8 cellular contexts compared by ENCODE assay signal in genomic region chr22:41301085-41302015, GRCh38. TPM values are rescaled to one million over a fixed set of nuclear protein-coding genes. Genes with fewer than 3 reads are reported as not detected.
DNase-seq lines count a peak whose midpoint lies in the region; ATAC-seq and TF ChIP-seq lines count a peak whose summit lies in the region.

Gene ZC3H7B (plus strand): TSS chr22:41301525. CDS start chr22:41320661, 19,136 bp downstream.

- CTCF ChIA-PET in activated CD8-positive, alpha-beta T cell treated with anti-CD3 and anti-CD28 coated beads for 36 hours (lab: Charles Lee): interaction anchor here (0.7 to 3.0 kb wide), 8 partner anchors 11 to 379 kb away, joined by 3 to 12 read pairs (median 5); partner anchors contain the start of genes ACO2, PHF5A, RANGAP1 and TEF

- H3K36me3 Mint-ChIP-seq in CD14-positive monocyte: peaks cover 7 to 15% of the 10 kb centered on the region in 2 donors
- peaks cover 13% of the 10 kb centered on the region for H3K36me3 Mint-ChIP-seq in activated CD8-positive, alpha-beta T cell treated with anti-CD3 and anti-CD28 coated beads for 36 hours (ENCODE audit: low read depth)

- ATAC-seq in GM19328 (IDR thresholded peaks at IDR 0.05; ENCODE audit: unreplicated experiment) (peak; percentile 77), HG03469 (IDR thresholded peaks at IDR 0.05; ENCODE audit: unreplicated experiment) (peak; percentile 57), lung (ENCODE audit: insufficient read depth, low FRiP score) (peak; percentile 94)
- peak; percentile 96 for ATAC-seq in activated CD8-positive, alpha-beta T cell treated with anti-CD3 and anti-CD28 coated beads for 36 hours

- H3K4me1 ChIP-seq in ectodermal cell (ENCODE audit: control insufficient read depth, insufficient read depth, low read length): peaks cover 13% of the 10 kb centered on the region
- H3K4me1 ChIP-seq in lung (ENCODE audit: control insufficient read depth in 2 of 2, insufficient read depth in 2 of 2, low read length in 2 of 2): peaks cover 4 to 8% of the 10 kb centered on the region in 2 donors

- intact Hi-C loops in CD14-positive monocyte (cut with micrococcal nuclease): no loop called here
- intact Hi-C loops in activated CD8-positive, alpha-beta T cell treated with anti-CD3 and anti-CD28 coated beads for 36 hours (cut with micrococcal nuclease): no loop called here

- H3K36me3 ChIP-seq in ectodermal cell (ENCODE audit: control insufficient read depth, insufficient read depth, low read length) (no peaks in the 10 kb centered on the region), lung (ENCODE audit: control insufficient read depth in 2 of 2, insufficient read depth in 2 of 2, low read length in 2 of 2) (no peaks in the 10 kb centered on the region)

- H3K9me3 ChIP-seq in ectodermal cell (ENCODE audit: control insufficient read depth, low read length) (no peaks in the 10 kb centered on the region), lung (ENCODE audit: control insufficient read depth in 2 of 2, insufficient read depth in 1 of 2, low read length in 1 of 2) (no peaks in the 10 kb centered on the region)

- H3K27ac Mint-ChIP-seq in CD14-positive monocyte: peak within 1 kb of the TSS in 6 of 7 donors; percentile 3 to 80 (median 57)
- H3K27ac Mint-ChIP-seq in activated CD8-positive, alpha-beta T cell treated with anti-CD3 and anti-CD28 coated beads for 36 hours: peak within 1 kb of the TSS; percentile 84

- peaks cover 0 to 3% (median 1%) of the 10 kb centered on the region in 3 donors for H3K27me3 Mint-ChIP-seq in CD14-positive monocyte (ENCODE audit: low read depth in 3 of 3)
- H3K27me3 Mint-ChIP-seq in activated CD8-positive, alpha-beta T cell treated with anti-CD3 and anti-CD28 coated beads for 36 hours: no peaks in the 10 kb centered on the region

- peaks cover 0 to 3% (median 0%) of the 10 kb centered on the region in 7 donors for H3K9me3 Mint-ChIP-seq in CD14-positive monocyte
- H3K9me3 Mint-ChIP-seq in activated CD8-positive, alpha-beta T cell treated with anti-CD3 and anti-CD28 coated beads for 36 hours: no peaks in the 10 kb centered on the region

- peak within 1 kb of the TSS; percentile 78 to 85 for H3K4me3 Mint-ChIP-seq in CD14-positive monocyte
- H3K4me3 Mint-ChIP-seq in activated CD8-positive, alpha-beta T cell treated with anti-CD3 and anti-CD28 coated beads for 36 hours: peak within 1 kb of the TSS; percentile 77

- H3K27me3 ChIP-seq in ectodermal cell (ENCODE audit: control insufficient read depth, insufficient read depth, low read length, poor library complexity, severe bottlenecking) (no peaks in the 10 kb centered on the region), lung (ENCODE audit: control insufficient read depth, insufficient read depth) (no peaks in the 10 kb centered on the region)

- TF ChIP-seq CTCF in CD14-positive monocyte (IDR thresholded peaks at IDR 0.05) (no peak), lung (IDR thresholded peaks at IDR 0.05; ENCODE audit: control extremely low read depth, extremely low read depth) (peak; percentile 44)
- peak; percentile 50 for TF ChIP-seq CTCF in activated CD8-positive, alpha-beta T cell treated with anti-CD3 and anti-CD28 coated beads for 36 hours (IDR thresholded peaks at IDR 0.05)

- POLR2A ChIA-PET in activated CD8-positive, alpha-beta T cell treated with anti-CD3 and anti-CD28 coated beads for 36 hours (lab: Charles Lee): interaction anchor here (0.6 to 1.7 kb wide), 9 partner anchors 8 to 350 kb away, joined by 3 to 32 read pairs (median 4); partner anchors contain the start of genes ACO2, PHF5A, RANGAP1 and RBX1

- H3K4me1 Mint-ChIP-seq in CD14-positive monocyte: peaks cover 30% of the 10 kb centered on the region
- H3K4me1 Mint-ChIP-seq in activated CD8-positive, alpha-beta T cell treated with anti-CD3 and anti-CD28 coated beads for 36 hours (ENCODE audit: low read depth): peaks cover 36% of the 10 kb centered on the region

- H3K27ac ChIP-seq in ectodermal cell (ENCODE audit: insufficient read depth, low read depth, low read length, poor library complexity, severe bottlenecking): peak within 1 kb of the TSS; percentile 26
- H3K27ac ChIP-seq in lung (ENCODE audit: low read depth in 1 of 2, low read length in 1 of 2): peak within 1 kb of the TSS; percentile 89 to 91

- H3K4me3 ChIP-seq in ectodermal cell (ENCODE audit: insufficient read depth, low read depth, low read length) (peak within 1 kb of the TSS; percentile 86), lung (peak within 1 kb of the TSS; percentile 87)

- DNase-seq in CD14-positive monocyte (ENCODE audit: low spot score) (peak; percentile 79), NCI-H748 treated with DMSO at 0.1 percent for 48 hours (lab: John Stamatoyannopoulos, UW) (peak; percentile 63), lung (ENCODE audit: low spot score) (peak; percentile 79)
- DNase-seq in activated CD8-positive, alpha-beta T cell treated with anti-CD3 and anti-CD28 coated beads for 36 hours: peak; percentile 87
- peak; percentile 68 to 81 (median 79) for DNase-seq in stimulated activated CD4-positive, alpha-beta T cell treated with anti-CD3 and anti-CD28 coated beads, TNF-alpha, amount 100 ng/mL, for 4 hours (ENCODE audit: low read depth in 3 of 3)

- 0 to 1% methylated on average over 69 to 72 of the region's 74 CpGs for WGBS in ectodermal cell, 2 experiments
- 0% methylated on average over 67 to 74 of the region's 74 CpGs for WGBS in lung, 2 donors

RNA-seq across cellular contexts. Expression of gene ZC3H7B, which starts in this region (rescaled TPM):
- under 1 TPM; 0.31 to 0.49 TPM for polyA plus RNA-seq in CD14-positive monocyte
- total RNA-seq in activated CD8-positive, alpha-beta T cell treated with anti-CD3 and anti-CD28 coated beads for 36 hours: 10 to 100 TPM; 46.1 to 47.9 TPM
- 69.3 TPM for polyA plus RNA-seq in ectodermal cell (2013, experiment 1 of 4)
- 66.1 TPM for polyA plus RNA-seq in ectodermal cell (2013, experiment 2 of 4)
- polyA plus RNA-seq in ectodermal cell (2013, experiment 3 of 4): 44.7 TPM
- polyA plus RNA-seq in ectodermal cell (2013, experiment 4 of 4): 49.9 TPM
- 10 to 100 TPM; 32.0 to 55.8 TPM for total RNA-seq in lung
- polyA plus RNA-seq in lung: 10 to 100 TPM; 31.5 to 36.6 TPM

Comparison
In these comparisons a context has a peak if more than half of its experiments do, and no peak if none do; other contexts are left out.
1. Peak in every context shown above with its lines: DNase-seq, ATAC-seq, H3K4me3 ChIP-seq and H3K27ac ChIP-seq.
2. RNA of gene ZC3H7B (polyA plus RNA-seq): 31.5 to 36.6 TPM in lung; 0.31 to 0.49 TPM in CD14-positive monocyte; every median in the first group is over 10 times any median in the second.
3. Peak in DNase-seq in CD14-positive monocyte; RNA of the gene not detected or under 1 TPM.